In the genomic region with DNA sequence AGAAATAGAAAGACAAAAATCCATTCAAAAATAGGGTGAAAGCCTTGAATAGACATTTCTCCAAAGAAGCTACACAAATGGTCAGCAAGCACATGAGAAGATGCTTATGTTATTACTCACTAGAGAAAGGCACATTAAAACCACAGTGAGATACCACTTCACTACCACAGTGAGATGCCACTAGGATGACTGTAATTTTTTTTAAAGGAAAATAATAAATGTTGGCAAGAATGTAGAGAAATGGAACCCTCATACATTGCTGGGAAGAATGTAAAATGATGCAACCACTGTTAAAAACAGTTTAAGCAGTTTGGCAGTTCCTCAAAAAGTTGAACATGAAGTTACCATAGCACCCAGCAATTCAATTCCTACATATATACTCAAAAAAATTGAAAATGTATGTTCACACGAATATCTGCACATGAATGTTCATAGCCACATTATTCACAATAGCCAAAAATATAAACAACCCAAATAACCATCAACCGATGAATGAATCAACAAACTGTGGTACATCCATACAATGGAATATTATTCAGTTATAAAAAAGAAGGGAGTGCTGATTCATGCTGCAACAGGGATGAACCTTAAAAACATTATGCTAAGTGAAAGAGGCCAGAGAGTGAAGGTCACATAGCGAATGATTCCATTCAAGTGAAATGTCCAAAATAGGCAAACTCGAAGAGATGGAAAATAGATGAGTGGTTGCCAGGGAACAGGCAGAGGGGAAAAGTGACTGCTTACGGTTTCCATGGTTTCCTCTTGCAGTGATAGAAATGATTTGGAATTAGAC, we compare ENCODE assay signal across 15 cellular contexts.
A peak's percentile ranks its signal among the peaks of the same experiment; 100 is the strongest.
DNase-seq lines count a peak whose midpoint lies in the region; ATAC-seq, FAIRE-seq and TF ChIP-seq lines count a peak whose summit lies in the region.
"Had no signal": no experiment of that assay in that cellular context is flagged by ENCODE, and none has a peak within 500 bp of the region (broad histone marks: within the 10 kb centered on the region; RNA-seq: fewer than 3 reads in every experiment).

No MANE protein-coding gene starts in this region.

- H3K4me3 Mint-ChIP-seq in stimulated activated naive B cell treated with anti-CD40 and anti-IgM and Interleukin-4, amounts not matched to agents 10 μg/mL and 1 μg/mL and 100 μg/mL, for 72 hours, result no peak overlapping the region
- H3K4me3 Mint-ChIP-seq: activated T-cell treated with anti-CD3 and anti-CD28 coated beads, Interleukin-2, amount 50 U/mL, for 24 hours; CD4-positive, alpha-beta T cell had no signal

- peaks cover 0 to 4% of the 10 kb centered on the region in 2 donors for H3K9me3 Mint-ChIP-seq in stimulated activated naive B cell treated with anti-CD40 and anti-IgM and Interleukin-4, amounts not matched to agents 10 μg/mL and 1 μg/mL and 100 μg/mL, for 72 hours
- H3K9me3 Mint-ChIP-seq: CD4-positive, alpha-beta T cell had no signal

- TF ChIP-seq CTCF in AG09319 (IDR thresholded peaks at IDR 0.05; ENCODE audit: low read depth, low read length), result no peak
- no peak for TF ChIP-seq CTCF in bronchial epithelial cell (IDR thresholded peaks at IDR 0.05; ENCODE audit: insufficient read depth, low read length, severe bottlenecking)
- TF ChIP-seq CTCF in left lung (IDR thresholded peaks at IDR 0.05), result no peak

- no peaks in the 10 kb centered on the region for H3K36me3 Mint-ChIP-seq in stimulated activated naive B cell treated with anti-CD40 and anti-IgM and Interleukin-4, amounts not matched to agents 10 μg/mL and 1 μg/mL and 100 μg/mL, for 72 hours

- H3K4me3 ChIP-seq in bronchial epithelial cell (ENCODE audit: low read depth, low read length) (no peak overlapping the region), left lung (no peak overlapping the region)
- H3K4me3 ChIP-seq: cardiac muscle cell, gastrocnemius medialis had no signal

- H3K36me3 ChIP-seq in bronchial epithelial cell (ENCODE audit: control insufficient read depth, insufficient read depth, low read length) (no peaks in the 10 kb centered on the region), left lung (no peaks in the 10 kb centered on the region)
- H3K36me3 ChIP-seq: cardiac muscle cell, gastrocnemius medialis had no signal

- peaks cover 35 to 44% of the 10 kb centered on the region in 2 donors for H3K4me1 Mint-ChIP-seq in stimulated activated naive B cell treated with anti-CD40 and anti-IgM and Interleukin-4, amounts not matched to agents 10 μg/mL and 1 μg/mL and 100 μg/mL, for 72 hours

- H3K27ac Mint-ChIP-seq in stimulated activated naive B cell treated with anti-CD40 and anti-IgM and Interleukin-4, amounts not matched to agents 10 μg/mL and 1 μg/mL and 100 μg/mL, for 72 hours, result no peak overlapping the region
- H3K27ac Mint-ChIP-seq: activated T-cell treated with anti-CD3 and anti-CD28 coated beads, Interleukin-2, amount 50 U/mL, for 24 hours; CD4-positive, alpha-beta T cell had no signal

- peak; percentile 83 for DNase-seq in AG09319 (ENCODE audit: extremely low read depth, low read depth)
- peak; percentile 93 for DNase-seq in NCI-H226
- peak; percentile 88 for DNase-seq in bronchial epithelial cell (ENCODE audit: low read depth)
- DNase-seq in left lung, result no peak
- no peak for DNase-seq in stimulated activated naive B cell treated with anti-CD40 and anti-IgM and Interleukin-4, amounts not matched to agents 10 μg/mL and 1 μg/mL and 100 μg/mL, for 72 hours
- DNase-seq in left ventricle myocardium superior, result no peak
- no peak for DNase-seq in ecto neural progenitor cell (ENCODE audit: low spot score)
- DNase-seq: activated CD4-positive, CD25-positive, alpha-beta regulatory T cell; activated T-cell treated with anti-CD3 and anti-CD28 coated beads, Interleukin-2, amount 50 U/mL, for 24 hours; CD4-positive, alpha-beta T cell; gastrocnemius medialis; posterior cingulate gyrus; RPMI8226 had no signal

- no peaks in the 10 kb centered on the region for H3K4me1 ChIP-seq in left lung

- no peak overlapping the region for H3K27ac ChIP-seq in left lung
- H3K27ac ChIP-seq: cardiac muscle cell, gastrocnemius medialis had no signal

- ATAC-seq in left lung (peak; percentile 25), left ventricle myocardium superior (no peak), GM21360 (IDR thresholded peaks at IDR 0.05; ENCODE audit: unreplicated experiment) (no peak)
- no peak for ATAC-seq in stimulated activated naive B cell treated with anti-CD40 and anti-IgM and Interleukin-4, amounts not matched to agents 10 μg/mL and 1 μg/mL and 100 μg/mL, for 72 hours (replicated peaks)
- ATAC-seq: gastrocnemius medialis had no signal

- no peak for FAIRE-seq in bronchial epithelial cell (lab: Jason Lieb, UNC)

- peaks cover 0 to 7% of the 10 kb centered on the region in 2 donors for H3K9me3 ChIP-seq in left lung
- H3K9me3 ChIP-seq: gastrocnemius medialis had no signal

- H3K27me3 ChIP-seq in bronchial epithelial cell (ENCODE audit: control insufficient read depth, insufficient read depth, low read length) (no peaks in the 10 kb centered on the region), left lung (no peaks in the 10 kb centered on the region)
- H3K27me3 ChIP-seq: cardiac muscle cell had no signal

- intact Hi-C loops in left lung (cut with DNase I), result no loop called here
- intact Hi-C loops in left ventricle myocardium superior (cut with micrococcal nuclease), result no loop called here

- no peaks in the 10 kb centered on the region for H3K27me3 Mint-ChIP-seq in stimulated activated naive B cell treated with anti-CD40 and anti-IgM and Interleukin-4, amounts not matched to agents 10 μg/mL and 1 μg/mL and 100 μg/mL, for 72 hours

Comparison
In these comparisons a context has a peak if more than half of its experiments do, and no peak if none do; other contexts are left out.
1. DNase-seq: peak in AG09319 (single experiment), NCI-H226 (single experiment) and bronchial epithelial cell (single experiment); none in left lung (0 of 2), stimulated activated naive B cell treated with anti-CD40 and anti-IgM and Interleukin-4, amounts not matched to agents 10 μg/mL and 1 μg/mL and 100 μg/mL, for 72 hours (single experiment), left ventricle myocardium superior (single experiment) and ecto neural progenitor cell (single experiment).